18 cellular contexts compared by ENCODE assay signal in the genomic region with DNA sequence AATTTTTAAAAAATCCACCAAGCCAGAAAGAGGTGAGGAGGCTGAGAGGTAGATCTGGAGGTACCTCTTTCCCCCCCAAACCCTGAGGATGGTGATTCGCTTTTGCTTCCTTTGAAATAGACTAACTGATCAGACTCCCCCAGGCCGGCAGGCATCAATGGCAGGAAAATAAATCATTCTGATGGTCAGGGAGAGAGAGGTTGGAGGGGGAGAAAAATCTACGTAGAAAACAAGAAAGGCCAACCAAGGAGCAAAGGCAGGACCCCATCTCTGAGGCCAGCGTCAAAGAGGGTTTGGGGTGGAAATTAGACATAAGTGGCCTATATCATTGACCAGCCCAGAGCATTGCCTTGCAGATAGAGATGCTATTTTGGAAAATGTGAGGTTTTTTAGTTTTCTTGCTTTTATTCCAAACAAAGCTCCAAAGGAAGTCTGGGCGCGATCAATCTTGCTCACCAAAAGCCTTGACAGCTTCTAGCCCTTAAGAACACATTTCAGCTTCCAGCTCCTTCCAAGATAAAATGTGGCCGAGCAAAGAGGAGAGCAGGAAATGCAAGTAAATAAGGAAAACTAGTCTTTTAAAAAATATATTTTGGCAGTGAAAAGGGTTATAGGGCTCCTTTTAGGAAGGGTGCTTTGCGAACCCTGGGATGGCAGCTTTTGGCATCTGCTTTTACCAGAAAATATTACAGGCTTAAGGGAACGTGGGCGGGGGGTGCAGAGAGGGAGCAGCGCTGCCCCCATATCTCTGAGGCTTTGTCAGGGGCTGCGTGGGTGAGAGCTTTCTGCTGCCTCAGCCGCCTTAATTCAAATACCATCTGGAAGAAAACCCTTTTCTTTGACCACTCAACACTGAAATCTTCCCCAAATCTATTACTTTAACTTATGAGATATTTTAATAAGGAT. TPM values are rescaled to one million over a fixed set of nuclear protein-coding genes. Genes with fewer than 3 reads are reported as not detected.
DNase-seq lines count a peak whose midpoint lies in the region; ATAC-seq and TF ChIP-seq lines count a peak whose summit lies in the region.
"Had no signal": no experiment of that assay in that cellular context is flagged by ENCODE, and none has a peak within 500 bp of the region (broad histone marks: within the 10 kb centered on the region; RNA-seq: fewer than 3 reads in every experiment).

No MANE protein-coding gene starts in this region.

- intact Hi-C loops in ascending aorta (cut with DNase I): loop anchor here (2.0 to 5.0 kb wide), 2 partner anchors 18 to 1352 kb away; no protein-coding TSS in a partner anchor

- POLR2A ChIA-PET in AG04450 (lab: Yijun Ruan, JAX): interaction anchor here (0.6 to 3.3 kb wide), 9 partner anchors 7 to 1248 kb away, joined by 3 to 21 read pairs (median 9); partner anchors contain the start of gene HOXA5

- H3K27ac Mint-ChIP-seq in progenitor cell of endocrine pancreas: peak overlapping the region; percentile 96
- H3K27ac Mint-ChIP-seq: activated B cell treated with CpG ODN at 0.5 μM for 24 hours; stimulated activated naive CD8-positive, alpha-beta T cell treated with anti-CD3 and anti-CD28 coated beads, Interleukin-15, amount 100 ng/mL, for 72 hours had no signal

- peaks cover 82% of the 10 kb centered on the region for H3K4me1 Mint-ChIP-seq in progenitor cell of endocrine pancreas (ENCODE audit: low read depth)

- CTCF ChIA-PET in AG04450 (lab: Charles Lee): interaction anchor here (0.5 to 2.6 kb wide), 10 partner anchors 14 to 1366 kb away, joined by 3 to 26 read pairs (median 4); partner anchors contain the start of genes HOXA4 and HOXA5

- no peaks in the 10 kb centered on the region for H3K9me3 ChIP-seq in AG04450 (ENCODE audit: control insufficient read depth, insufficient read depth, low read length)
- no peaks in the 10 kb centered on the region for H3K9me3 ChIP-seq in ascending aorta
- no peaks in the 10 kb centered on the region for H3K9me3 ChIP-seq in iPS-15b (ENCODE audit: control insufficient read depth, insufficient read depth, low read length)
- H3K9me3 ChIP-seq: A549, body of pancreas, mucosa of descending colon, right atrium auricular region had no signal

- no peak overlapping the region for H3K9ac ChIP-seq in iPS-15b (ENCODE audit: low read depth, low read length)

- peak overlapping the region; percentile 94 for H3K4me3 Mint-ChIP-seq in progenitor cell of endocrine pancreas (ENCODE audit: low read depth)
- H3K4me3 Mint-ChIP-seq: activated B cell treated with CpG ODN at 0.5 μM for 24 hours; stimulated activated naive CD8-positive, alpha-beta T cell treated with anti-CD3 and anti-CD28 coated beads, Interleukin-15, amount 100 ng/mL, for 72 hours had no signal

- DNase-seq in AG04450 (ENCODE audit: low read depth, low spot score) (no peak), ascending aorta (ENCODE audit: low spot score in 2 of 2) (peak in 1 of 2 donors; percentile 61), progenitor cell of endocrine pancreas (ENCODE audit: low spot score, unreplicated experiment) (no peak), NCI-H82 (lab: John Stamatoyannopoulos, UW) (no peak), NCI-H524 (lab: John Stamatoyannopoulos, UW) (no peak), DMS153 (lab: John Stamatoyannopoulos, UW) (no peak)
- DNase-seq: activated B cell treated with CpG ODN at 0.5 μM for 24 hours; body of pancreas; NCI-H1092; NCI-H2227 treated with DMSO at 0.1 percent for 48 hours; stimulated activated naive CD8-positive, alpha-beta T cell treated with anti-CD3 and anti-CD28 coated beads, Interleukin-15, amount 100 ng/mL, for 72 hours had no signal

- H3K4me1 ChIP-seq in ascending aorta (peaks cover 8 to 32% of the 10 kb centered on the region in 2 donors), iPS-15b (ENCODE audit: control insufficient read depth, insufficient read depth, low read length) (peaks cover 9% of the 10 kb centered on the region)

- peak overlapping the region; percentile 89 for H3K27ac ChIP-seq in AG04450 (ENCODE audit: low read depth, low read length)
- H3K27ac ChIP-seq in ascending aorta: peak overlapping the region; percentile 89 to 97
- H3K27ac ChIP-seq: A549, epithelial cell of prostate had no signal

- peak overlapping the region; percentile 20 for H3K4me3 ChIP-seq in AG04450 (ENCODE audit: low read depth, low read length)
- peak overlapping the region; percentile 68 to 79 for H3K4me3 ChIP-seq in ascending aorta
- peak overlapping the region; percentile 35 for H3K4me3 ChIP-seq in iPS-15b (ENCODE audit: low read depth, low read length)
- H3K4me3 ChIP-seq: A549, body of pancreas, mucosa of descending colon had no signal

- H3K36me3 ChIP-seq in ascending aorta: no peaks in the 10 kb centered on the region
- H3K36me3 ChIP-seq in iPS-15b (ENCODE audit: control insufficient read depth, insufficient read depth, low read length): no peaks in the 10 kb centered on the region
- H3K36me3 ChIP-seq: right atrium auricular region had no signal

- no peaks in the 10 kb centered on the region for H3K27me3 Mint-ChIP-seq in progenitor cell of endocrine pancreas

- TF ChIP-seq CTCF in AG04450 (IDR thresholded peaks at IDR 0.05; ENCODE audit: low read depth, low read length) (no peak), ascending aorta (IDR thresholded peaks at IDR 0.05) (no peak), progenitor cell of endocrine pancreas (IDR thresholded peaks at IDR 0.05; ENCODE audit: unreplicated experiment) (no peak)

- peaks cover 21% of the 10 kb centered on the region for H3K36me3 Mint-ChIP-seq in progenitor cell of endocrine pancreas (ENCODE audit: insufficient read depth)

- ATAC-seq in HG03460 (IDR thresholded peaks at IDR 0.05; ENCODE audit: unreplicated experiment): no peak
- ATAC-seq: A549; body of pancreas; HCT116; stimulated activated naive CD8-positive, alpha-beta T cell treated with anti-CD3 and anti-CD28 coated beads, Interleukin-15, amount 100 ng/mL, for 72 hours had no signal

- no peaks in the 10 kb centered on the region for H3K9me3 Mint-ChIP-seq in progenitor cell of endocrine pancreas (ENCODE audit: low read depth)
- H3K9me3 Mint-ChIP-seq: activated B cell treated with CpG ODN at 0.5 μM for 24 hours; stimulated activated naive CD8-positive, alpha-beta T cell treated with anti-CD3 and anti-CD28 coated beads, Interleukin-15, amount 100 ng/mL, for 72 hours had no signal

- H3K27me3 ChIP-seq in AG04450 (ENCODE audit: control insufficient read depth, insufficient read depth, low read length): no peaks in the 10 kb centered on the region
- H3K27me3 ChIP-seq in ascending aorta: no peaks in the 10 kb centered on the region
- H3K27me3 ChIP-seq in iPS-15b (ENCODE audit: control insufficient read depth, insufficient read depth, low read length): peaks cover 99% of the 10 kb centered on the region

RNA-seq across cellular contexts. Expression of gene HOXA2, which starts 2.0 kb away (rescaled TPM):
- polyA plus RNA-seq in AG04450 (2011; rRNA removed): 3.1 and 4.1 TPM in 2 replicates
- polyA minus RNA-seq in AG04450 (2011; rRNA and poly(A)+ RNA removed): 2.4 and 3.0 TPM in 2 replicates
- total RNA-seq in ascending aorta (36.5 TPM), progenitor cell of endocrine pancreas (17.9 and 18.6 TPM in 2 replicates)
- total RNA-seq: activated B cell treated with CpG ODN at 0.5 μM for 24 hours had no signal

RNA-seq across cellular contexts. Expression of gene HOXA1, which starts 8.7 kb away (rescaled TPM):
- polyA plus RNA-seq in AG04450 (2011; rRNA removed): 2.6 and 2.9 TPM in 2 replicates
- polyA minus RNA-seq in AG04450 (2011; rRNA and poly(A)+ RNA removed): 1.7 and 2.2 TPM in 2 replicates
- total RNA-seq in ascending aorta (not detected), progenitor cell of endocrine pancreas (27.4 and 31.2 TPM in 2 replicates)
- total RNA-seq: body of pancreas had no signal

RNA-seq across cellular contexts. Expression of gene HOXA4, which starts 26.1 kb away (rescaled TPM):
- polyA plus RNA-seq in AG04450 (2011; rRNA removed): 5.4 and 5.8 TPM in 2 replicates
- polyA minus RNA-seq in AG04450 (2011; rRNA and poly(A)+ RNA removed): 3.6 and 4.2 TPM in 2 replicates
- total RNA-seq in ascending aorta (2.1 TPM), progenitor cell of endocrine pancreas (13.7 TPM in 2 replicates)

RNA-seq across cellular contexts. Expression of gene HOXA5, which starts 39.0 kb away (rescaled TPM):
- 48.3 and 51.0 TPM in 2 replicates for polyA plus RNA-seq in AG04450 (2011; rRNA removed)
- polyA minus RNA-seq in AG04450 (2011; rRNA and poly(A)+ RNA removed): 37.7 and 49.7 TPM in 2 replicates
- 22.0 TPM for total RNA-seq in ascending aorta
- 12.6 and 18.1 TPM in 2 replicates for total RNA-seq in progenitor cell of endocrine pancreas
- total RNA-seq: activated B cell treated with CpG ODN at 0.5 μM for 24 hours had no signal

RNA-seq across cellular contexts. Expression of gene HOXA6, which starts 43.1 kb away (rescaled TPM):
- 1.2 and 1.3 TPM in 2 replicates for polyA plus RNA-seq in AG04450 (2011; rRNA removed)
- 0.91 and 2.1 TPM in 2 replicates for polyA minus RNA-seq in AG04450 (2011; rRNA and poly(A)+ RNA removed)
- total RNA-seq in ascending aorta (15.3 TPM), progenitor cell of endocrine pancreas (0.38 TPM in 1 of 2 replicates, not detected in the other)
- total RNA-seq: activated B cell treated with CpG ODN at 0.5 μM for 24 hours, body of pancreas, right atrium auricular region had no signal

Comparison
In these comparisons a context has a peak if more than half of its experiments do, and no peak if none do; other contexts are left out.
1. H3K4me3 ChIP-seq: peak in every context shown above with its lines; median percentile 74 in ascending aorta; 35 in iPS-15b; 20 in AG04450.
2. RNA of gene HOXA1, which starts 8.7 kb away (total RNA-seq): 27.4 to 31.2 TPM in progenitor cell of endocrine pancreas; not detected in ascending aorta (single experiment); every median in the first group is over 10 times any median in the second.